In the genomic region with DNA sequence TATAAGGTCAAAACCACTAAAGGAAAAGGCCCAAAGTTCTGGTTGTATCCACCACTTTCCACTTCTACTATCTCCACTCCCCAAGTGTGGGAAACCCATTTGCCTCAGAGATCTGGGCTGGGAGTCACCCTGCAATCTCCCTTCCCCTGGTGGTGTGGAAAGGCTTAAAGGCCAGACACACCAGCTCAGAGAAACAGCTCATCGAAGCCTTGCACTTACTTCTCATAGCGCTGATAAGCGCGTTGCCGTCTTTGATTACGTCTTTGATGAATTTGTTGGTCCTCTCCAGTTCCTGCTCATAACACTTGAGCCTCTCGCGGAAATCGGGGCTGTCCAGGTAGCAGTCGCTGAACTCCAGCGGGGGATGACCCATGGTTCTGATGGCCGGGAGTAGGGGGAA, we compare ENCODE assay signal across 8 cellular contexts. TPM values are rescaled to one million over a fixed set of nuclear protein-coding genes. Genes with fewer than 3 reads are reported as not detected.
DNase-seq lines count a peak whose midpoint lies in the region; ATAC-seq lines count a peak whose summit lies in the region.

No MANE protein-coding gene starts in this region.

- no peak overlapping the region for H3K27ac ChIP-seq in mesodermal cell (ENCODE audit: low read depth, low read length, severe bottlenecking)

- H3K9me3 Mint-ChIP-seq in dendritic cell treated with granulocyte-macrophage colony-stimulating factor and Interleukin-4, amounts not matched to agents 40 ng/mL and 50 ng/mL, for 4 days = no peaks in the 10 kb centered on the region

- H3K4me3 Mint-ChIP-seq in dendritic cell treated with granulocyte-macrophage colony-stimulating factor and Interleukin-4, amounts not matched to agents 40 ng/mL and 50 ng/mL, for 4 days = peak overlapping the region; percentile 90

- intact Hi-C loops in Right ventricle myocardium inferior (cut with DNase I) (loop anchor here (5.0 kb wide), 1 partner anchor 65 kb away; the partner anchor contains the start of gene YIPF6), cardiac septum (cut with DNase I) (loop anchor here (5.0 kb wide), 1 partner anchor 650 kb away; no protein-coding TSS in a partner anchor)
- intact Hi-C loops in dendritic cell treated with granulocyte-macrophage colony-stimulating factor and Interleukin-4, amounts not matched to agents 40 ng/mL and 50 ng/mL, for 4 days (cut with micrococcal nuclease) = loop anchor here (5.0 kb wide), 1 partner anchor 65 kb away; the partner anchor contains the start of gene YIPF6

- H3K9me3 ChIP-seq in mesodermal cell (ENCODE audit: control insufficient read depth, low read length) = no peaks in the 10 kb centered on the region

- H3K4me3 ChIP-seq in mesodermal cell (ENCODE audit: extremely low read depth, insufficient read depth, low read length, poor library complexity, severe bottlenecking) = peak overlapping the region; percentile 48

- 0% methylated on average over 3 of the region's 12 CpGs for WGBS in mesodermal cell (ENCODE audit: insufficient coverage in 2 of 2), 2 experiments

- no peaks in the 10 kb centered on the region for H3K4me1 ChIP-seq in mesodermal cell (ENCODE audit: control insufficient read depth, insufficient read depth, low read length, poor library complexity, severe bottlenecking)

- ATAC-seq in Right ventricle myocardium inferior (peak; percentile 27), HG03108 (IDR thresholded peaks at IDR 0.05; ENCODE audit: unreplicated experiment) (no peak), HG03439 (IDR thresholded peaks at IDR 0.05; ENCODE audit: unreplicated experiment) (no peak)

- H3K27ac Mint-ChIP-seq in dendritic cell treated with granulocyte-macrophage colony-stimulating factor and Interleukin-4, amounts not matched to agents 40 ng/mL and 50 ng/mL, for 4 days = peak overlapping the region; percentile 91

- H3K36me3 Mint-ChIP-seq in dendritic cell treated with granulocyte-macrophage colony-stimulating factor and Interleukin-4, amounts not matched to agents 40 ng/mL and 50 ng/mL, for 4 days (ENCODE audit: low read depth) = peaks cover 14% of the 10 kb centered on the region

- peaks cover 19% of the 10 kb centered on the region for H3K4me1 Mint-ChIP-seq in dendritic cell treated with granulocyte-macrophage colony-stimulating factor and Interleukin-4, amounts not matched to agents 40 ng/mL and 50 ng/mL, for 4 days (ENCODE audit: low read depth)

- H3K27me3 Mint-ChIP-seq in dendritic cell treated with granulocyte-macrophage colony-stimulating factor and Interleukin-4, amounts not matched to agents 40 ng/mL and 50 ng/mL, for 4 days = peaks cover 8% of the 10 kb centered on the region

- DNase-seq in Right ventricle myocardium inferior (ENCODE audit: missing footprints) (no peak), cardiac septum (ENCODE audit: low spot score) (no peak), hippocampal formation (lab: John Stamatoyannopoulos, UW) (no peak), mesenteric fat pad (ENCODE audit: low spot score) (no peak)

- H3K36me3 ChIP-seq in mesodermal cell (ENCODE audit: control insufficient read depth, insufficient read depth, low read length) = no peaks in the 10 kb centered on the region

RNA-seq across cellular contexts. Expression of gene OPHN1, which starts 0.6 kb away (rescaled TPM):
- total RNA-seq in Right ventricle myocardium inferior (8.0 TPM), cardiac septum (4.7 TPM), mesenteric fat pad (4.8 TPM)
- 2.0 TPM for polyA plus RNA-seq in mesodermal cell (2013, experiment 1 of 2)
- polyA plus RNA-seq in mesodermal cell (2013, experiment 2 of 2) = 3.4 TPM
